8 cellular contexts compared by ENCODE assay signal in genomic region chr22:19431641-19432091, GRCh38. TPM values are rescaled to one million over a fixed set of nuclear protein-coding genes. Genes with fewer than 3 reads are reported as not detected.
A peak's percentile ranks its signal among the peaks of the same experiment; 100 is the strongest.
DNase-seq lines count a peak whose midpoint lies in the region; ATAC-seq and TF ChIP-seq lines count a peak whose summit lies in the region.

Gene HIRA, minus strand, starts transcription at chr22:19431733. Its CDS starts 257 bp downstream, at chr22:19431476.

- H3K27ac Mint-ChIP-seq in T-helper 17 cell, result peak within 1 kb of the TSS; percentile 94

- peak within 1 kb of the TSS; percentile 94 for H3K4me3 Mint-ChIP-seq in T-helper 17 cell

- TF ChIP-seq CTCF in GM12875 (IDR thresholded peaks at IDR 0.05; ENCODE audit: borderline replicate concordance, insufficient read depth, low read depth, low read length), result no peak

- H3K36me3 ChIP-seq in rectal smooth muscle tissue (ENCODE audit: control insufficient read depth, insufficient read depth, low read length), result peaks cover 12% of the 10 kb centered on the region
- H3K36me3 ChIP-seq in aorta (ENCODE audit: control insufficient read depth in 1 of 2, insufficient read depth in 2 of 2, low read length in 1 of 2), result peaks cover 0 to 2% of the 10 kb centered on the region in 2 donors

- peaks cover 3% of the 10 kb centered on the region for H3K36me3 Mint-ChIP-seq in T-helper 17 cell (ENCODE audit: low read depth)

- H3K27me3 ChIP-seq in right cardiac atrium (ENCODE audit: control insufficient read depth, insufficient read depth), result no peaks in the 10 kb centered on the region
- H3K27me3 ChIP-seq in rectal smooth muscle tissue (ENCODE audit: control insufficient read depth, insufficient read depth, low read length), result no peaks in the 10 kb centered on the region
- H3K27me3 ChIP-seq in aorta (ENCODE audit: control insufficient read depth in 1 of 2, insufficient read depth in 2 of 2, low read length in 1 of 2), result no peaks in the 10 kb centered on the region

- H3K9ac ChIP-seq in rectal smooth muscle tissue (ENCODE audit: low read length), result peak within 1 kb of the TSS; percentile 85

- intact Hi-C loops in right cardiac atrium (cut with DNase I), result loop anchor here in 1 of 4 donors (2.0 kb wide), 1 partner anchor 47 kb away; the partner anchor contains the start of genes CDC45 and UFD1
- intact Hi-C loops in aorta (cut with DNase I), result loop anchor here (1.0 to 10.0 kb wide), 6 partner anchors 16 to 287 kb away; partner anchors contain the start of genes CDC45 (in 2 of the 2), SLC25A1 (in 2 of the 2), UFD1 (in 2 of the 2) and C22orf39 (in 1 of the 2)

- DNase-seq in HEK293T (ENCODE audit: extremely low spot score) (peak; percentile 85), MV-4-11 (lab: John Stamatoyannopoulos, UW) (peak; percentile 51), T-helper 17 cell (peak; percentile 76 to 86 (median 77)), amygdala (lab: John Stamatoyannopoulos, UW) (peak in 53 of 56 donors; percentile 38 to 93 (median 79)), right cardiac atrium (peak; percentile 81 to 93 (median 92)), aorta (peak; percentile 87 to 94)

- H3K9me3 ChIP-seq in T-helper 17 cell (ENCODE audit: control insufficient read depth, low read length, poor library complexity, severe bottlenecking), result no peaks in the 10 kb centered on the region
- no peaks in the 10 kb centered on the region for H3K9me3 ChIP-seq in right cardiac atrium (ENCODE audit: control insufficient read depth, low read length)
- no peaks in the 10 kb centered on the region for H3K9me3 ChIP-seq in aorta (ENCODE audit: control insufficient read depth, low read length)

- no peaks in the 10 kb centered on the region for H3K27me3 Mint-ChIP-seq in T-helper 17 cell

- H3K4me1 Mint-ChIP-seq in T-helper 17 cell, result peaks cover 34% of the 10 kb centered on the region

- under 1% methylated on average over 64 of the region's 64 CpGs for WGBS in right cardiac atrium
- WGBS in aorta, 2 donors, result 0% methylated on average over 42 to 64 of the region's 64 CpGs

- POLR2A ChIA-PET in HEK293T (lab: Yijun Ruan, JAX), result interaction anchor here (0.6 to 2.8 kb wide), 15 partner anchors 10 to 253 kb away, joined by 3 to 20 read pairs (median 4); partner anchors contain the start of genes C22orf39, CDC45 and SLC25A1

- H3K4me1 ChIP-seq in right cardiac atrium (ENCODE audit: control insufficient read depth, insufficient read depth, low read length), result peaks cover 2% of the 10 kb centered on the region
- H3K4me1 ChIP-seq in rectal smooth muscle tissue (ENCODE audit: control insufficient read depth, insufficient read depth, low read length), result peaks cover 14% of the 10 kb centered on the region
- no peaks in the 10 kb centered on the region for H3K4me1 ChIP-seq in aorta (ENCODE audit: control insufficient read depth in 1 of 2, insufficient read depth in 2 of 2, low read length in 2 of 2)

- ATAC-seq in T-helper 17 cell (peak; percentile 73), right cardiac atrium (peak; percentile 80 to 81), aorta (ENCODE audit: low FRiP score) (peak; percentile 91)

- H3K27ac ChIP-seq in right cardiac atrium (ENCODE audit: low read length), result peak within 1 kb of the TSS; percentile 85
- H3K27ac ChIP-seq in rectal smooth muscle tissue (ENCODE audit: low read depth, low read length), result peak within 1 kb of the TSS; percentile 96
- peak within 1 kb of the TSS; percentile 30 to 89 for H3K27ac ChIP-seq in aorta (ENCODE audit: low read depth in 1 of 2, low read length in 2 of 2)

- CTCF ChIA-PET in HEK293T (lab: Yijun Ruan, JAX), result no interaction called here

- H3K4me3 ChIP-seq in GM12875 (ENCODE audit: low read depth, low read length), result peak within 1 kb of the TSS; percentile 92
- peak within 1 kb of the TSS; percentile 93 for H3K4me3 ChIP-seq in right cardiac atrium (ENCODE audit: low read length)
- peak within 1 kb of the TSS; percentile 91 for H3K4me3 ChIP-seq in rectal smooth muscle tissue (ENCODE audit: low read length)
- peak within 1 kb of the TSS; percentile 98 for H3K4me3 ChIP-seq in aorta (ENCODE audit: low read length in 2 of 2)

TF ChIP-seq in HEK293T, 16 proteins besides CTCF, POLR2A, EP300 and RAD21:
- TF ChIP-seq CTBP1 (IDR thresholded peaks at IDR 0.05; ENCODE audit: borderline replicate concordance), result peak; percentile 30; the same call in 1 of the 2 replicates
- peak; percentile 66 for TF ChIP-seq ARNT (IDR thresholded peaks at IDR 0.05)
- TF ChIP-seq PKNOX1 (IDR thresholded peaks at IDR 0.05), result no peak
- peak; percentile 79 for TF ChIP-seq FOXM1 (IDR thresholded peaks at IDR 0.05; ENCODE audit: borderline replicate concordance)
- peak; percentile 63; the same call in 1 of the 2 replicates for TF ChIP-seq LEF1 (IDR thresholded peaks at IDR 0.05; ENCODE audit: borderline replicate concordance)

RNA-seq across cellular contexts. Expression of gene HIRA, which starts in this region (rescaled TPM):
- total RNA-seq in T-helper 17 cell, result 10 to 100 TPM; 23.1 to 24.9 TPM
- total RNA-seq in right cardiac atrium, result 10 to 100 TPM; 11.6 to 16.1 (median 14.6) TPM
- 6.2 TPM for polyA plus RNA-seq in right cardiac atrium
- 10 to 100 TPM; 20.8 to 24.3 TPM for total RNA-seq in aorta
- polyA plus RNA-seq in aorta, result 10 to 100 TPM; 10.4 to 13.4 TPM

Comparison
In these comparisons a context has a peak if more than half of its experiments do, and no peak if none do; other contexts are left out.
1. Peak in every context shown above with its lines: DNase-seq, ATAC-seq, H3K4me3 ChIP-seq and H3K27ac ChIP-seq.